In the genomic region with DNA sequence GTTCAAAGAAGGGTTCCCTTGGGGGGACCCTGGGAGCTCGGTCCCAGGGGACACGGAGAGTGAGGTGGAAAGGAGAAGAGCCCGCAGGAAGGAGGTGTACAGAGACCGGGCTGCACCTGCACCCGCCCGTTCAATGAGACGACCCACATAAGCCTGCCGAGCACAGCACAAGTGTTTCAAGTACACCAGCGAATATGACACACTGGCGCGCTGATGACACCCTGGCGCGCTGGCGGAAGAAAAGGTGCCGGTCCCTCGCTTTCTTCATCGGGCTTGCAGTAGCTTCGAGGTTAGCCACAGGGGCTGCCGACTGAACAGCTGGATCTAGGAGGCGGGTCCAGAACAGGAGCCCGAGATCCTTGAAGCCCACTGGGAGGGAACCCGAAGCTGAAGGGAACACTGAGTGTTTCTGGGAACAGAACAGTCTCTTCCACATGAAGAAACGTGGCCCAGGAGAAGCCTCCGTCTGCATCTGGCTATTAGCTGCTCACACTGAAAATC, we compare ENCODE assay signal across 8 cellular contexts. TPM values are rescaled to one million over a fixed set of nuclear protein-coding genes. Genes with fewer than 3 reads are reported as not detected.
DNase-seq lines count a peak whose midpoint lies in the region; ATAC-seq and FAIRE-seq lines count a peak whose summit lies in the region.

No MANE protein-coding gene starts in this region.

- H3K36me3 Mint-ChIP-seq in activated CD4-positive, alpha-beta T cell treated with anti-CD3 and anti-CD28 coated beads for 36 hours (ENCODE audit: low read depth): peaks cover 24% of the 10 kb centered on the region

- no peak for ATAC-seq in activated CD4-positive, alpha-beta T cell treated with anti-CD3 and anti-CD28 coated beads for 36 hours
- ATAC-seq in GM19324 (IDR thresholded peaks at IDR 0.05; ENCODE audit: low FRiP score, unreplicated experiment): no peak

- intact Hi-C loops in activated CD4-positive, alpha-beta T cell treated with anti-CD3 and anti-CD28 coated beads for 36 hours (cut with DNase I, micrococcal nuclease): loop anchor here (2.0 to 5.0 kb wide), 3 partner anchors 102 to 386 kb away; a partner anchor contains a TSS

- H3K4me3 ChIP-seq in iPS-18c (ENCODE audit: insufficient read depth, low read depth, low read length): peak overlapping the region; percentile 46; the same call in 1 of the 2 replicates

- FAIRE-seq in RCC 7860 (lab: Jason Lieb, UNC): no peak

- H3K4me3 Mint-ChIP-seq in activated CD4-positive, alpha-beta T cell treated with anti-CD3 and anti-CD28 coated beads for 36 hours: peak overlapping the region; percentile 92

- peak overlapping the region; percentile 78 for H3K27ac Mint-ChIP-seq in activated CD4-positive, alpha-beta T cell treated with anti-CD3 and anti-CD28 coated beads for 36 hours

- H3K9me3 ChIP-seq in iPS-18c (ENCODE audit: control insufficient read depth, insufficient read depth, low read length): no peaks in the 10 kb centered on the region

- peak; percentile 49 for DNase-seq in activated CD4-positive, alpha-beta T cell treated with anti-CD3 and anti-CD28 coated beads for 36 hours
- DNase-seq in activated CD4-positive, alpha-beta T cell treated with anti-CD3 and anti-CD28 coated beads, Interleukin-2, amount 50 U/mL, for 48 hours: no peak
- DNase-seq in activated T-cell treated with anti-CD3 and anti-CD28 coated beads, Interleukin-2, amount 50 U/mL, for 48 hours: peak; percentile 28 to 41
- no peak for DNase-seq in substantia nigra (lab: John Stamatoyannopoulos, UW)
- DNase-seq in RCC 7860 (ENCODE audit: low spot score): no peak
- DNase-seq in NAMALWA (ENCODE audit: low spot score): no peak

- POLR2A ChIA-PET in activated CD4-positive, alpha-beta T cell treated with anti-CD3 and anti-CD28 coated beads for 36 hours (lab: Charles Lee): interaction anchor here (0.5 kb wide), 1 partner anchor 1753 kb away, joined by 4 read pairs; a partner anchor contains a TSS

- peaks cover 13% of the 10 kb centered on the region for H3K4me1 Mint-ChIP-seq in activated CD4-positive, alpha-beta T cell treated with anti-CD3 and anti-CD28 coated beads for 36 hours

- H3K27ac ChIP-seq in substantia nigra (ENCODE audit: low read depth, low read length, poor library complexity, severe bottlenecking): peak overlapping the region; percentile 59

- H3K27me3 Mint-ChIP-seq in activated CD4-positive, alpha-beta T cell treated with anti-CD3 and anti-CD28 coated beads for 36 hours: no peaks in the 10 kb centered on the region

- H3K9me3 Mint-ChIP-seq in activated CD4-positive, alpha-beta T cell treated with anti-CD3 and anti-CD28 coated beads for 36 hours (ENCODE audit: low read depth): no peaks in the 10 kb centered on the region

- CTCF ChIA-PET in activated CD4-positive, alpha-beta T cell treated with anti-CD3 and anti-CD28 coated beads for 36 hours (lab: Charles Lee): interaction anchor here (0.6 to 2.1 kb wide), 11 partner anchors 9 to 387 kb away, joined by 3 to 10 read pairs (median 4); no protein-coding TSS in a partner anchor

RNA-seq across cellular contexts. Expression of a gene that starts 1.4 kb away (rescaled TPM):
- 100 to 1,000 TPM; 103 to 121 TPM for total RNA-seq in activated CD4-positive, alpha-beta T cell treated with anti-CD3 and anti-CD28 coated beads for 36 hours

RNA-seq across cellular contexts. Expression of a gene that starts 47.7 kb away (rescaled TPM):
- 10 to 100 TPM; 19.4 to 19.7 TPM for total RNA-seq in activated CD4-positive, alpha-beta T cell treated with anti-CD3 and anti-CD28 coated beads for 36 hours

Comparison
In these comparisons a context has a peak if more than half of its experiments do, and no peak if none do; other contexts are left out.
1. DNase-seq: peak in activated CD4-positive, alpha-beta T cell treated with anti-CD3 and anti-CD28 coated beads for 36 hours (single experiment) and activated T-cell treated with anti-CD3 and anti-CD28 coated beads, Interleukin-2, amount 50 U/mL, for 48 hours (2 of 2); none in activated CD4-positive, alpha-beta T cell treated with anti-CD3 and anti-CD28 coated beads, Interleukin-2, amount 50 U/mL, for 48 hours (0 of 2), substantia nigra (0 of 49), RCC 7860 (single experiment) and NAMALWA (single experiment).